In the genomic region with DNA sequence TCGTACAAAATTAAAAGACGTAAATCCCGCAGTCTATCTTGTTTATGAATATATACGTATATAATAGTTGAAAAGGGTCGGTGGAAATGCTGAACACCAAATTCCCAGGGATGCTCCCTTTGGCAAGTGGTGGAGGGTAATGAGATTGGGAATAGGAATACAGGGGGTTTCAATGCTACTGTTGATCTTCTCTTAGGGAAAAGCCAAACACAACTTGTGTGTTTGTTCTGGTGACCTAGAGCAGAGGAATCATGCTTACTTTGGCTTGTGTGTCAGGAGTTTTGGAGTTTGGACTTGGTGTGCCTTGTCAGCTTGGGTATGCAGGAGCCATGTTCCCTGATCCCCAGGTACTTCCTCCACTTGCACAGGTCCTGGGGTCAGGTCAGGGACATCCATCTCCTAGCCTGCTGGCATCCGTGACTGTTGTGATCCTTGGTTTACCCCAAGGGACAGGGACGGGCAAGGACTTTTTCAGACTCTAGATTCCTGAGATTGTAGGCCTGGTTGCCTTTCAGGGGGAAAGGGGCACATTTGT, we compare ENCODE assay signal across 35 cellular contexts. TPM values are rescaled to one million over a fixed set of nuclear protein-coding genes. Genes with fewer than 3 reads are reported as not detected.
"Had no signal": no experiment of that assay in that cellular context is flagged by ENCODE, and none has a peak within 500 bp of the region (broad histone marks: within the 10 kb centered on the region; RNA-seq: fewer than 3 reads in every experiment).

No MANE protein-coding gene starts in this region.

- FAIRE-seq: astrocyte, colon had no signal

- H3K4me1 ChIP-seq: gastroesophageal sphincter had no signal

- H3K27ac ChIP-seq: brain microvascular endothelial cell, esophagus squamous epithelium, gastroesophageal sphincter, WERI-Rb-1 had no signal

- H3K4me3 ChIP-seq: esophagus squamous epithelium, gastroesophageal sphincter had no signal

- ATAC-seq: activated CD4-positive, CD25-positive, alpha-beta regulatory T cell treated with anti-CD3 and anti-CD28 coated beads, Interleukin-2, amount 50 U/mL, for 24 hours; activated CD8-positive, alpha-beta T cell treated with anti-CD3 and anti-CD28 coated beads for 36 hours; activated T-cell treated with anti-CD3 and anti-CD28 coated beads, Interleukin-2, amount 50 U/mL, for 4 hours; activated T-helper 17 cell treated with anti-CD3 and anti-CD28 coated beads, Interleukin-2, amount 50 U/mL, for 72 hours; effector memory CD8-positive, alpha-beta T cell; gastroesophageal sphincter; T-cell had no signal

- H3K36me3 ChIP-seq: brain microvascular endothelial cell, esophagus squamous epithelium, gastroesophageal sphincter, WERI-Rb-1 had no signal

- DNase-seq: activated B cell treated with CpG ODN at 0.5 μM for 24 hours; activated CD4-positive, alpha-beta T cell treated with anti-CD3 and anti-CD28 coated beads for 48 hours; activated CD4-positive, alpha-beta T cell treated with anti-CD3 and anti-CD28 coated beads, Interleukin-2, amount 50 U/mL, for 1 hour; activated CD4-positive, alpha-beta T cell treated with anti-CD3 and anti-CD28 coated beads, Interleukin-2, amount 50 U/mL, for 48 hours; activated CD8-positive, alpha-beta memory T cell treated with anti-CD3 and anti-CD28 coated beads for 24 hours; activated CD8-positive, alpha-beta T cell treated with anti-CD3 and anti-CD28 coated beads for 36 hours; activated effector memory CD4-positive, alpha-beta T cell treated with Interleukin-2 at 50 U/mL for 16 hours; activated gamma-delta T cell treated with Interleukin-2 at 50 U/mL for 16 hours; activated naive CD4-positive, alpha-beta T cell treated with anti-CD3 and anti-CD28 coated beads, Interleukin-2, amount 50 U/mL, for 16 hours; activated naive CD4-positive, alpha-beta T cell treated with Interleukin-2 at 50 U/mL for 16 hours; activated T-cell treated with anti-CD3 and anti-CD28 coated beads, Interleukin-2, amount 50 U/mL, for 4 hours; amniotic stem cell; anterior cingulate cortex; brain microvascular endothelial cell; caudate nucleus; cortex of kidney; dermis blood vessel endothelial cell; effector CD4-positive, alpha-beta T cell; effector memory CD8-positive, alpha-beta T cell; erythroblast; esophagus squamous epithelium; foreskin melanocyte; SW 1271; T-cell; T1000; WERI-Rb-1 had no signal

- H3K9me3 ChIP-seq: esophagus squamous epithelium, gastroesophageal sphincter had no signal

- H3K27me3 ChIP-seq: brain microvascular endothelial cell, esophagus squamous epithelium, gastroesophageal sphincter had no signal

RNA-seq across cellular contexts. Expression of a gene that starts 4.1 kb away (rescaled TPM):
- total RNA-seq: activated B cell treated with CpG ODN at 0.5 μM for 24 hours; activated CD8-positive, alpha-beta T cell treated with anti-CD3 and anti-CD28 coated beads for 36 hours; activated T-cell treated with anti-CD3 and anti-CD28 coated beads, Interleukin-2, amount 50 U/mL, for 4 hours; activated T-helper 17 cell treated with anti-CD3 and anti-CD28 coated beads, Interleukin-2, amount 50 U/mL, for 72 hours; astrocyte; chondrocyte; dermis blood vessel endothelial cell; esophagus squamous epithelium; fibroblast of lung; fibroblast of villous mesenchyme; gastroesophageal sphincter; glomerular endothelial cell had no signal
